Comparison of ENCODE assay signal across 24 cellular contexts in the genomic region with DNA sequence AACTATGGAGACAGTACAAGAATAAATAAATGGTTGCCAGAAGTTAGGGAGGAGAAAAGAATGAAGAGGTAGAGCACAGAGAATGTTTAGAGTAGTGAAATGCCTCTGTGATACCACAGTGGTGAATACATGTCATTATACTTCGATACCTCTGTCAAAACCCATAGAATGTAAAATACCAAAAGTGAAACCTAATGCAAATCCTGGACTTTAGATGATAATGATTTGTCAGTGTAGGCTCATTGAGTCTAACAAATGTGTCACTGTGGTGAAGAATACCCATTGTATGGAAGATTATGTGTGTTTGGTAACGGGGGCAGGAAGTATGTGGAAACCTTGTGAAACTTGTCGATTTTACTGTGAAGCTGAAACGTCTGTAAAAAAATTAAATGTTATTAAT.
"Had no signal": no experiment of that assay in that cellular context is flagged by ENCODE, and none has a peak within 500 bp of the region (broad histone marks: within the 10 kb centered on the region; RNA-seq: fewer than 3 reads in every experiment).

No MANE protein-coding gene starts in this region.

- H3K36me3 ChIP-seq: SJSA1 had no signal

- H3K27ac ChIP-seq: SJSA1, SK-N-MC had no signal

- H3K4me3 Mint-ChIP-seq: IgD-negative memory B cell, T-cell had no signal

- H3K27me3 Mint-ChIP-seq: IgD-negative memory B cell, T-cell had no signal

- H3K4me1 Mint-ChIP-seq: IgD-negative memory B cell, T-cell had no signal

- H3K4me3 ChIP-seq: SJSA1, SK-N-MC had no signal

- H3K27me3 ChIP-seq: SJSA1 had no signal

- H3K9me3 ChIP-seq: SJSA1 had no signal

- H3K4me1 ChIP-seq: SJSA1 had no signal

- H3K36me3 Mint-ChIP-seq: T-cell had no signal

- FAIRE-seq: HTR-8/SVneo, RCC 7860 had no signal

- H3K27ac Mint-ChIP-seq: IgD-negative memory B cell, T-cell had no signal

- DNase-seq: KBM-7, MV-4-11, NCI-H1048, NCI-H1105 treated with DMSO at 0.1 percent for 48 hours, NCI-H1417 treated with DMSO at 0.1 percent for 48 hours, NCI-H146, NCI-H1694 treated with DMSO at 0.1 percent for 48 hours, NCI-H1930, NCI-H2081, NCI-H2107, NCI-H2227 treated with DMSO at 0.1 percent for 48 hours, NCI-H524, NCI-H526 treated with DMSO at 0.1 percent for 48 hours, NCI-H748 treated with DMSO at 0.1 percent for 48 hours, Right ventricle myocardium superior, RPMI8226, SIG-M5, SW 1271, T-cell had no signal

- ATAC-seq: T-cell had no signal
